8 cellular contexts compared by ENCODE assay signal in genomic region chr12:70367268-70368141, GRCh38. TPM values are rescaled to one million over a fixed set of nuclear protein-coding genes. Genes with fewer than 3 reads are reported as not detected.
A peak's percentile ranks its signal among the peaks of the same experiment; 100 is the strongest.
DNase-seq lines count a peak whose midpoint lies in the region; ATAC-seq, FAIRE-seq and TF ChIP-seq lines count a peak whose summit lies in the region.

No MANE protein-coding gene starts in this region.

- TF ChIP-seq POLR2A in transverse colon (IDR thresholded peaks at IDR 0.05), result no peak

- intact Hi-C loops in lower lobe of right lung (cut with DNase I), result no loop called here
- intact Hi-C loops in transverse colon (cut with DNase I; ENCODE audit: low total_unique reads), result no loop called here

- H3K4me1 ChIP-seq in HUES48 (ENCODE audit: control insufficient read depth, insufficient read depth, low read length) (peaks cover 13% of the 10 kb centered on the region), lower lobe of right lung (peaks cover 9% of the 10 kb centered on the region), transverse colon (peaks cover 5 to 27% (median 14%) of the 10 kb centered on the region in 4 donors)

- in situ Hi-C loops in transverse colon (cut with MboI; ENCODE audit: low pct_ligation_motif_present in 1 of 4, low pct_unique_long_range_greater_than_20kb in 1 of 4, low sequenced_read_pairs in 3 of 4), result loop anchor here in 2 of 4 donors (25.0 kb wide), 2 partner anchors 130 to 455 kb away; partner anchors contain the start of gene CNOT2 (in 1 of the 2)

- H3K9me3 ChIP-seq in HUES48 (ENCODE audit: control insufficient read depth, insufficient read depth, low read length), result no peaks in the 10 kb centered on the region
- no peaks in the 10 kb centered on the region for H3K9me3 ChIP-seq in lower lobe of right lung
- H3K9me3 ChIP-seq in transverse colon, result no peaks in the 10 kb centered on the region

- TF ChIP-seq EP300 in transverse colon (IDR thresholded peaks at IDR 0.05; ENCODE audit: low read depth), result no peak

- no peak for FAIRE-seq in bronchial epithelial cell (lab: Jason Lieb, UNC)

- DNase-seq in Ammon's horn (ENCODE audit: low spot score), result peak; percentile 18
- DNase-seq in bronchial epithelial cell (ENCODE audit: low read depth), result no peak
- no peak for DNase-seq in lower lobe of right lung
- DNase-seq in transverse colon, result no peak
- no peak for DNase-seq in RWPE1 (ENCODE audit: low spot score)
- no peak for DNase-seq in NCI-H1930 (lab: John Stamatoyannopoulos, UW)

- POLR2A ChIA-PET in RWPE1 (lab: Yijun Ruan, JAX; ENCODE audit: low non-redundant PET), result no interaction called here

- CTCF ChIA-PET in RWPE1 (lab: Yijun Ruan, JAX), result no interaction called here

- peaks cover 27% of the 10 kb centered on the region for H3K27me3 ChIP-seq in HUES48 (ENCODE audit: control insufficient read depth, insufficient read depth, low read length)
- H3K27me3 ChIP-seq in bronchial epithelial cell (ENCODE audit: control insufficient read depth, insufficient read depth, low read length), result peaks cover 17% of the 10 kb centered on the region
- H3K27me3 ChIP-seq in lower lobe of right lung (ENCODE audit: low read depth), result peaks cover 17% of the 10 kb centered on the region
- peaks cover 64% of the 10 kb centered on the region for H3K27me3 ChIP-seq in transverse colon

- no peak for TF ChIP-seq CTCF in bronchial epithelial cell (IDR thresholded peaks at IDR 0.05; ENCODE audit: insufficient read depth, low read length, severe bottlenecking)
- no peak for TF ChIP-seq CTCF in lower lobe of right lung (IDR thresholded peaks at IDR 0.05)
- TF ChIP-seq CTCF in transverse colon (IDR thresholded peaks at IDR 0.05), result no peak
- TF ChIP-seq CTCF in RWPE1 (conservative IDR thresholded peaks at IDR 0.05; ENCODE audit: low read depth), result no peak

- H3K27ac ChIP-seq in HUES48 (ENCODE audit: low read depth, low read length) (peak overlapping the region; percentile 40), lower lobe of right lung (peak overlapping the region; percentile 59), transverse colon (peak overlapping the region in 3 of 4 donors; percentile 24 to 31 (median 26)), RWPE1 (no peak overlapping the region)

- H3K36me3 ChIP-seq in HUES48 (ENCODE audit: control insufficient read depth, insufficient read depth, low read length) (no peaks in the 10 kb centered on the region), bronchial epithelial cell (ENCODE audit: control insufficient read depth, insufficient read depth, low read length) (no peaks in the 10 kb centered on the region), lower lobe of right lung (no peaks in the 10 kb centered on the region), transverse colon (no peaks in the 10 kb centered on the region)

- H3K4me3 ChIP-seq in HUES48 (ENCODE audit: low read depth, low read length) (peak overlapping the region; percentile 78), bronchial epithelial cell (ENCODE audit: low read depth, low read length) (peak overlapping the region; percentile 45), lower lobe of right lung (peak overlapping the region; percentile 73), transverse colon (peak overlapping the region; percentile 35 to 85 (median 58))

- no peak for ATAC-seq in lower lobe of right lung
- no peak for ATAC-seq in GM18907 (IDR thresholded peaks at IDR 0.05; ENCODE audit: unreplicated experiment)

- H3K9ac ChIP-seq in HUES48 (ENCODE audit: low read depth, low read length), result peak overlapping the region; percentile 41

- 16 to 19% methylated on average over 7 to 19 of the region's 19 CpGs for WGBS in transverse colon (ENCODE audit: low coverage in 1 of 2), 2 donors

RNA-seq across cellular contexts. Expression of gene KCNMB4, which starts 1.4 kb away (rescaled TPM):
- 0.26 and 0.79 TPM in 2 replicates for total RNA-seq in bronchial epithelial cell
- 4.5 TPM for total RNA-seq in lower lobe of right lung
- total RNA-seq in transverse colon, result 10 to 100 TPM in 1 of 4 donors, 1 to 10 TPM in 3; 1.1 to 10.9 (median 1.4) TPM
